In genomic region chr5:129664336-129664937, GRCh38 we compare ENCODE assay signal across 8 cellular contexts.
DNase-seq lines count a peak whose midpoint lies in the region; ATAC-seq and TF ChIP-seq lines count a peak whose summit lies in the region.

No MANE protein-coding gene starts in this region.

- H3K9me2 ChIP-seq in hepatocyte (replicated peaks; ENCODE audit: insufficient read depth), result no peaks in the 10 kb centered on the region

- H3K9me3 ChIP-seq in hepatocyte (ENCODE audit: low read depth), result no peaks in the 10 kb centered on the region

- H3K27me3 ChIP-seq in hepatocyte, result no peaks in the 10 kb centered on the region

- H3K36me3 Mint-ChIP-seq in activated T-cell treated with anti-CD3 and anti-CD28 coated beads, Interleukin-2, amount 50 U/mL, for 24 hours (ENCODE audit: low read depth), result no peaks in the 10 kb centered on the region

- H3K36me3 ChIP-seq in hepatocyte (replicated peaks; ENCODE audit: insufficient read depth, low read depth), result no peaks in the 10 kb centered on the region

- H3K4me2 ChIP-seq in hepatocyte, result no peak overlapping the region

- no peaks in the 10 kb centered on the region for H4K20me1 ChIP-seq in hepatocyte (ENCODE audit: insufficient read depth, poor library complexity, severe bottlenecking)

- H3K27ac Mint-ChIP-seq in activated T-cell treated with anti-CD3 and anti-CD28 coated beads, Interleukin-2, amount 50 U/mL, for 24 hours, result no peak overlapping the region

- H3K27me3 Mint-ChIP-seq in activated T-cell treated with anti-CD3 and anti-CD28 coated beads, Interleukin-2, amount 50 U/mL, for 24 hours, result no peaks in the 10 kb centered on the region

- peaks cover 4% of the 10 kb centered on the region for H3K9me3 Mint-ChIP-seq in activated T-cell treated with anti-CD3 and anti-CD28 coated beads, Interleukin-2, amount 50 U/mL, for 24 hours

- no peak overlapping the region for H3K4me3 ChIP-seq in hepatocyte

- no peak overlapping the region for H3K4me3 Mint-ChIP-seq in activated T-cell treated with anti-CD3 and anti-CD28 coated beads, Interleukin-2, amount 50 U/mL, for 24 hours

- no peaks in the 10 kb centered on the region for H3K4me1 ChIP-seq in hepatocyte (ENCODE audit: insufficient read depth)

- no peaks in the 10 kb centered on the region for H3K4me1 Mint-ChIP-seq in activated T-cell treated with anti-CD3 and anti-CD28 coated beads, Interleukin-2, amount 50 U/mL, for 24 hours (ENCODE audit: low read depth)

- DNase-seq in SKM-1 treated with dmso at 0.1 percent for 144 hours (lab: John Stamatoyannopoulos, UW; ENCODE audit: unreplicated experiment) (peak; percentile 16), SKM-1 (lab: John Stamatoyannopoulos, UW; ENCODE audit: unreplicated experiment) (no peak), hepatocyte (ENCODE audit: low spot score) (peak; percentile 54), dedifferentiated amniotic fluid mesenchymal stem cell (ENCODE audit: extremely low spot score) (no peak)
- peak; percentile 31 for DNase-seq in activated T-cell treated with anti-CD3 and anti-CD28 coated beads, Interleukin-2, amount 50 U/mL, for 24 hours
- DNase-seq in stimulated activated CD4-positive, alpha-beta T cell treated with anti-CD3 and anti-CD28 coated beads, Interleukin-4, amount 100 ng/mL, for 24 hours, result peak; percentile 34

- WGBS in hepatocyte (ENCODE audit: low lambda C conversion rate, missing lambda C conversion rate), result 76% methylated on average over 3 of the region's 3 CpGs

- ATAC-seq in GM21737 (IDR thresholded peaks at IDR 0.05; ENCODE audit: unreplicated experiment), result peak; percentile 66

- TF ChIP-seq CTCF in LNCAP (IDR thresholded peaks at IDR 0.05), result peak; percentile 86
- TF ChIP-seq CTCF in hepatocyte (IDR thresholded peaks at IDR 0.05; ENCODE audit: poor library complexity), result peak; percentile 46

- H3K27ac ChIP-seq in hepatocyte, result no peak overlapping the region

- no peak overlapping the region for H2AFZ ChIP-seq in hepatocyte

- H3K79me2 ChIP-seq in hepatocyte, result no peaks in the 10 kb centered on the region

Comparison
In these comparisons a context has a peak if more than half of its experiments do, and no peak if none do; other contexts are left out.
1. DNase-seq: peak in SKM-1 treated with dmso at 0.1 percent for 144 hours (single experiment), activated T-cell treated with anti-CD3 and anti-CD28 coated beads, Interleukin-2, amount 50 U/mL, for 24 hours (single experiment), hepatocyte (single experiment) and stimulated activated CD4-positive, alpha-beta T cell treated with anti-CD3 and anti-CD28 coated beads, Interleukin-4, amount 100 ng/mL, for 24 hours (single experiment); none in SKM-1 (single experiment) and dedifferentiated amniotic fluid mesenchymal stem cell (single experiment).